ENCODE assay signal across 31 cellular contexts in genomic region chr2:47842846-47843245, GRCh38. TPM values are rescaled to one million over a fixed set of nuclear protein-coding genes. Genes with fewer than 3 reads are reported as not detected.
DNase-seq lines count a peak whose midpoint lies in the region; ATAC-seq and TF ChIP-seq lines count a peak whose summit lies in the region.
"Had no signal": no experiment of that assay in that cellular context is flagged by ENCODE, and none has a peak within 500 bp of the region (broad histone marks: within the 10 kb centered on the region; RNA-seq: fewer than 3 reads in every experiment).

No MANE protein-coding gene starts in this region.

- no peak overlapping the region for H3K4me3 ChIP-seq in tibial nerve
- H3K4me3 ChIP-seq: A549, GM12878, heart left ventricle had no signal

- intact Hi-C loops in activated naive CD4-positive, alpha-beta T cell treated with anti-CD3 and anti-CD28 coated beads for 36 hours (cut with micrococcal nuclease) = no loop called here

- no peak for TF ChIP-seq EP300 in tibial nerve (IDR thresholded peaks at IDR 0.05)

- H3K27me3 ChIP-seq in tibial nerve = no peaks in the 10 kb centered on the region
- H3K27me3 ChIP-seq: heart left ventricle had no signal

- H3K4me1 Mint-ChIP-seq in activated naive CD4-positive, alpha-beta T cell treated with anti-CD3 and anti-CD28 coated beads for 36 hours (ENCODE audit: low read depth) = peaks cover 39% of the 10 kb centered on the region
- peaks cover 38% of the 10 kb centered on the region for H3K4me1 Mint-ChIP-seq in central memory CD8-positive, alpha-beta T cell
- peaks cover 25% of the 10 kb centered on the region for H3K4me1 Mint-ChIP-seq in stimulated activated effector memory CD8-positive, alpha-beta T cell treated with anti-CD3 and anti-CD28 coated beads, Interleukin-12 subunit alpha, Interleukin-12 subunit beta, amount 100 ng/mL, for 72 hours

- no peak overlapping the region for H3K27ac ChIP-seq in tibial nerve
- H3K27ac ChIP-seq: A549, heart left ventricle, HL-60 had no signal

- WGBS in tibial nerve, 2 donors = 77 to 84% methylated on average over 3 of the region's 3 CpGs

- no peak for ATAC-seq in activated naive CD4-positive, alpha-beta T cell treated with anti-CD3 and anti-CD28 coated beads, Interleukin-2, amount 50 U/mL, for 72 hours
- ATAC-seq in central memory CD8-positive, alpha-beta T cell (replicated peaks; ENCODE audit: extremely low read depth, poor library complexity, severe bottlenecking) = no peak
- no peak for ATAC-seq in stimulated activated effector memory CD8-positive, alpha-beta T cell treated with anti-CD3 and anti-CD28 coated beads, Interleukin-12 subunit alpha, Interleukin-12 subunit beta, amount 100 ng/mL, for 72 hours
- ATAC-seq: A549; CD8-positive, alpha-beta T cell; esophagus mucosa; GM12878; left ventricle myocardium superior; Panc1; sciatic nerve had no signal

- peaks cover 12% of the 10 kb centered on the region for H3K36me3 Mint-ChIP-seq in activated naive CD4-positive, alpha-beta T cell treated with anti-CD3 and anti-CD28 coated beads for 36 hours (ENCODE audit: low read depth)
- H3K36me3 Mint-ChIP-seq in activated naive CD4-positive, alpha-beta T cell treated with anti-CD3 and anti-CD28 coated beads, Interleukin-2, amount 50 U/mL, for 72 hours = peaks cover 0 to 7% of the 10 kb centered on the region in 2 donors
- peaks cover 17% of the 10 kb centered on the region for H3K36me3 Mint-ChIP-seq in central memory CD8-positive, alpha-beta T cell (ENCODE audit: insufficient read depth)
- H3K36me3 Mint-ChIP-seq in stimulated activated effector memory CD8-positive, alpha-beta T cell treated with anti-CD3 and anti-CD28 coated beads, Interleukin-12 subunit alpha, Interleukin-12 subunit beta, amount 100 ng/mL, for 72 hours = peaks cover 45% of the 10 kb centered on the region

- H3K27ac Mint-ChIP-seq in activated naive CD4-positive, alpha-beta T cell treated with anti-CD3 and anti-CD28 coated beads for 36 hours = peak overlapping the region; percentile 30
- no peak overlapping the region for H3K27ac Mint-ChIP-seq in activated naive CD4-positive, alpha-beta T cell treated with anti-CD3 and anti-CD28 coated beads, Interleukin-2, amount 50 U/mL, for 72 hours
- peak overlapping the region; percentile 84 for H3K27ac Mint-ChIP-seq in central memory CD8-positive, alpha-beta T cell (ENCODE audit: low read depth)
- peak overlapping the region; percentile 13 for H3K27ac Mint-ChIP-seq in stimulated activated effector memory CD8-positive, alpha-beta T cell treated with anti-CD3 and anti-CD28 coated beads, Interleukin-12 subunit alpha, Interleukin-12 subunit beta, amount 100 ng/mL, for 72 hours
- H3K27ac Mint-ChIP-seq: T-helper 2 cell treated with Interferon-gamma antibody and Interleukin-4, amounts not matched to agents 5 μg/mL and 100 μg/mL, for 36 hours had no signal

- TF ChIP-seq POLR2A in tibial nerve (IDR thresholded peaks at IDR 0.05) = no peak

- H3K4me1 ChIP-seq in tibial nerve = peaks cover 0 to 35% (median 8%) of the 10 kb centered on the region in 4 donors
- H3K4me1 ChIP-seq: A549 had no signal

- no peaks in the 10 kb centered on the region for H3K9me3 ChIP-seq in tibial nerve
- H3K9me3 ChIP-seq: A549, heart left ventricle had no signal

- H3K36me3 ChIP-seq in tibial nerve = peaks cover 0 to 17% (median 0%) of the 10 kb centered on the region in 3 donors

- no peak for TF ChIP-seq CTCF in tibial nerve (IDR thresholded peaks at IDR 0.05)

- no peak overlapping the region for H3K4me3 Mint-ChIP-seq in activated naive CD4-positive, alpha-beta T cell treated with anti-CD3 and anti-CD28 coated beads for 36 hours
- no peak overlapping the region for H3K4me3 Mint-ChIP-seq in central memory CD8-positive, alpha-beta T cell
- H3K4me3 Mint-ChIP-seq in stimulated activated effector memory CD8-positive, alpha-beta T cell treated with anti-CD3 and anti-CD28 coated beads, Interleukin-12 subunit alpha, Interleukin-12 subunit beta, amount 100 ng/mL, for 72 hours = no peak overlapping the region
- H3K4me3 Mint-ChIP-seq: CD8-positive, alpha-beta T cell; T-helper 2 cell treated with Interferon-gamma antibody and Interleukin-4, amounts not matched to agents 5 μg/mL and 100 μg/mL, for 36 hours had no signal

- no peaks in the 10 kb centered on the region for H3K9me3 Mint-ChIP-seq in activated naive CD4-positive, alpha-beta T cell treated with anti-CD3 and anti-CD28 coated beads for 36 hours
- H3K9me3 Mint-ChIP-seq in activated naive CD4-positive, alpha-beta T cell treated with anti-CD3 and anti-CD28 coated beads, Interleukin-2, amount 50 U/mL, for 72 hours = no peaks in the 10 kb centered on the region
- H3K9me3 Mint-ChIP-seq in central memory CD8-positive, alpha-beta T cell = no peaks in the 10 kb centered on the region
- H3K9me3 Mint-ChIP-seq in stimulated activated effector memory CD8-positive, alpha-beta T cell treated with anti-CD3 and anti-CD28 coated beads, Interleukin-12 subunit alpha, Interleukin-12 subunit beta, amount 100 ng/mL, for 72 hours = no peaks in the 10 kb centered on the region
- H3K9me3 Mint-ChIP-seq: CD8-positive, alpha-beta T cell; T-helper 2 cell treated with Interferon-gamma antibody and Interleukin-4, amounts not matched to agents 5 μg/mL and 100 μg/mL, for 36 hours had no signal

- CTCF ChIA-PET in activated naive CD4-positive, alpha-beta T cell treated with anti-CD3 and anti-CD28 coated beads for 36 hours (lab: Charles Lee) = interaction anchor here (0.6 to 2.5 kb wide), 4 partner anchors 15 to 481 kb away, joined by 3 to 14 read pairs (median 4); no protein-coding TSS in a partner anchor

- no peaks in the 10 kb centered on the region for H3K27me3 Mint-ChIP-seq in activated naive CD4-positive, alpha-beta T cell treated with anti-CD3 and anti-CD28 coated beads for 36 hours (ENCODE audit: low read depth)
- H3K27me3 Mint-ChIP-seq in central memory CD8-positive, alpha-beta T cell = no peaks in the 10 kb centered on the region

- no peak for DNase-seq in activated naive CD4-positive, alpha-beta T cell treated with anti-CD3 and anti-CD28 coated beads for 36 hours
- no peak for DNase-seq in activated naive CD4-positive, alpha-beta T cell treated with anti-CD3 and anti-CD28 coated beads, Interleukin-2, amount 50 U/mL, for 72 hours (ENCODE audit: low spot score in 2 of 2)
- DNase-seq in M059J (ENCODE audit: low read depth) (peak; percentile 5), GDM1 (lab: John Stamatoyannopoulos, UW) (no peak), NCI-H526 treated with DMSO at 0.1 percent for 48 hours (lab: John Stamatoyannopoulos, UW) (no peak), tibial nerve (ENCODE audit: low spot score in 2 of 2) (no peak)
- DNase-seq in central memory CD8-positive, alpha-beta T cell (ENCODE audit: low spot score in 2 of 2) = no peak
- DNase-seq in stimulated activated effector memory CD8-positive, alpha-beta T cell treated with anti-CD3 and anti-CD28 coated beads, Interleukin-12 subunit alpha, Interleukin-12 subunit beta, amount 100 ng/mL, for 72 hours (ENCODE audit: low spot score in 2 of 2) = no peak
- DNase-seq: activated gamma-delta T cell treated with Interleukin-2 at 50 U/mL for 16 hours; CD8-positive, alpha-beta T cell; central memory CD4-positive, alpha-beta T cell; dermis blood vessel endothelial cell; DMS 273 treated with DMSO at 0.1 percent for 48 hours; foreskin melanocyte; heart left ventricle; islet precursor cell; left ventricle myocardium superior; NCI-H1417 treated with DMSO at 0.1 percent for 48 hours; NCI-H2029 treated with DMSO at 0.1 percent for 48 hours; NCI-H2227 treated with DMSO at 0.1 percent for 48 hours; NCI-H526; posterior cingulate gyrus; SHP77; stimulated activated CD4-positive, alpha-beta T cell treated with anti-CD3 and anti-CD28 coated beads, Interleukin-4, amount 100 ng/mL, for 24 hours had no signal

RNA-seq across cellular contexts. Expression of gene MSH6, which starts 59.9 kb away (rescaled TPM):
- 100 to 1,000 TPM; 127 to 128 TPM for total RNA-seq in activated naive CD4-positive, alpha-beta T cell treated with anti-CD3 and anti-CD28 coated beads for 36 hours
- 100 to 1,000 TPM; 108 to 126 TPM for total RNA-seq in activated naive CD4-positive, alpha-beta T cell treated with anti-CD3 and anti-CD28 coated beads, Interleukin-2, amount 50 U/mL, for 72 hours
- total RNA-seq in M059J (2014; rRNA removed; shearing (Covaris generic)) = 83.4 and 123 TPM in 2 replicates
- total RNA-seq in tibial nerve = 10 to 100 TPM; 32.1 to 43.5 (median 37.6) TPM

Comparison
In these comparisons a context has a peak if more than half of its experiments do, and no peak if none do; other contexts are left out.
1. H3K27ac Mint-ChIP-seq: peak in activated naive CD4-positive, alpha-beta T cell treated with anti-CD3 and anti-CD28 coated beads for 36 hours (single experiment), central memory CD8-positive, alpha-beta T cell (single experiment) and stimulated activated effector memory CD8-positive, alpha-beta T cell treated with anti-CD3 and anti-CD28 coated beads, Interleukin-12 subunit alpha, Interleukin-12 subunit beta, amount 100 ng/mL, for 72 hours (single experiment); none in activated naive CD4-positive, alpha-beta T cell treated with anti-CD3 and anti-CD28 coated beads, Interleukin-2, amount 50 U/mL, for 72 hours (0 of 2).